ENCODE assay signal across 8 cellular contexts in genomic region chr20:1465470-1466210, GRCh38. TPM values are rescaled to one million over a fixed set of nuclear protein-coding genes. Genes with fewer than 3 reads are reported as not detected.
DNase-seq lines count a peak whose midpoint lies in the region; ATAC-seq lines count a peak whose summit lies in the region.

No MANE protein-coding gene starts in this region.

- DNase-seq in T-helper 2 cell treated with Interferon-gamma antibody and Interleukin-4, amounts not matched to agents 5 μg/mL and 100 μg/mL, for 36 hours (ENCODE audit: low spot score): no peak
- no peak for DNase-seq in T-helper 2 cell
- no peak for DNase-seq in activated naive CD8-positive, alpha-beta T cell treated with anti-CD3 and anti-CD28 coated beads, Interleukin-2, amount 50 U/mL, for 24 hours
- DNase-seq in kidney tubule cell (ENCODE audit: low spot score): peak; percentile 26
- no peak for DNase-seq in NCI-H1092 (lab: John Stamatoyannopoulos, UW)
- no peak for DNase-seq in NCI-H2029 treated with DMSO at 0.1 percent for 48 hours (lab: John Stamatoyannopoulos, UW)
- DNase-seq in SK-N-DZ (ENCODE audit: low spot score): no peak

- peaks cover 46% of the 10 kb centered on the region for H3K4me1 Mint-ChIP-seq in T-helper 2 cell treated with Interferon-gamma antibody and Interleukin-4, amounts not matched to agents 5 μg/mL and 100 μg/mL, for 36 hours (ENCODE audit: low read depth)
- peaks cover 46% of the 10 kb centered on the region for H3K4me1 Mint-ChIP-seq in activated naive CD8-positive, alpha-beta T cell treated with anti-CD3 and anti-CD28 coated beads, Interleukin-2, amount 50 U/mL, for 24 hours

- H3K4me3 Mint-ChIP-seq in T-helper 2 cell treated with Interferon-gamma antibody and Interleukin-4, amounts not matched to agents 5 μg/mL and 100 μg/mL, for 36 hours: peak overlapping the region; percentile 89
- H3K4me3 Mint-ChIP-seq in activated naive CD8-positive, alpha-beta T cell treated with anti-CD3 and anti-CD28 coated beads, Interleukin-2, amount 50 U/mL, for 24 hours: peak overlapping the region; percentile 83

- ATAC-seq in activated naive CD8-positive, alpha-beta T cell treated with anti-CD3 and anti-CD28 coated beads, Interleukin-2, amount 50 U/mL, for 24 hours: no peak

- H3K36me3 Mint-ChIP-seq in T-helper 2 cell treated with Interferon-gamma antibody and Interleukin-4, amounts not matched to agents 5 μg/mL and 100 μg/mL, for 36 hours (ENCODE audit: low read depth): peaks cover 11% of the 10 kb centered on the region
- H3K36me3 Mint-ChIP-seq in activated naive CD8-positive, alpha-beta T cell treated with anti-CD3 and anti-CD28 coated beads, Interleukin-2, amount 50 U/mL, for 24 hours (ENCODE audit: low read depth): peaks cover 22% of the 10 kb centered on the region

- peak overlapping the region; percentile 65 for H3K27ac ChIP-seq in temporal lobe (ENCODE audit: low read depth, low read length)

- H3K27me3 Mint-ChIP-seq in T-helper 2 cell treated with Interferon-gamma antibody and Interleukin-4, amounts not matched to agents 5 μg/mL and 100 μg/mL, for 36 hours (ENCODE audit: low read depth): peaks cover 18% of the 10 kb centered on the region
- peaks cover 11% of the 10 kb centered on the region for H3K27me3 Mint-ChIP-seq in activated naive CD8-positive, alpha-beta T cell treated with anti-CD3 and anti-CD28 coated beads, Interleukin-2, amount 50 U/mL, for 24 hours

- no peaks in the 10 kb centered on the region for H3K9me3 Mint-ChIP-seq in T-helper 2 cell treated with Interferon-gamma antibody and Interleukin-4, amounts not matched to agents 5 μg/mL and 100 μg/mL, for 36 hours
- H3K9me3 Mint-ChIP-seq in activated naive CD8-positive, alpha-beta T cell treated with anti-CD3 and anti-CD28 coated beads, Interleukin-2, amount 50 U/mL, for 24 hours: no peaks in the 10 kb centered on the region

- H3K27ac Mint-ChIP-seq in T-helper 2 cell treated with Interferon-gamma antibody and Interleukin-4, amounts not matched to agents 5 μg/mL and 100 μg/mL, for 36 hours: peak overlapping the region; percentile 63
- peak overlapping the region; percentile 80 for H3K27ac Mint-ChIP-seq in activated naive CD8-positive, alpha-beta T cell treated with anti-CD3 and anti-CD28 coated beads, Interleukin-2, amount 50 U/mL, for 24 hours

RNA-seq across cellular contexts. Expression of gene NSFL1C, which starts 1.0 kb away (rescaled TPM):
- 24.1 TPM for total RNA-seq in temporal lobe
- 19.0 and 20.8 TPM in 2 replicates for polyA plus RNA-seq in SK-N-DZ (2014; cell fraction: cytosol; rRNA removed)
- polyA plus RNA-seq in SK-N-DZ (2014; cell fraction: nucleus; rRNA removed): 30.2 and 45.4 TPM in 2 replicates

RNA-seq across cellular contexts. Expression of gene SIRPB2, which starts 25.6 kb away (rescaled TPM):
- total RNA-seq in temporal lobe: 0.49 TPM
- not detected in 2 replicates for polyA plus RNA-seq in SK-N-DZ (2014; cell fraction: cytosol; rRNA removed)
- not detected in 2 replicates for polyA plus RNA-seq in SK-N-DZ (2014; cell fraction: nucleus; rRNA removed)
